Comparison of ENCODE assay signal across 10 cellular contexts in the genomic region with DNA sequence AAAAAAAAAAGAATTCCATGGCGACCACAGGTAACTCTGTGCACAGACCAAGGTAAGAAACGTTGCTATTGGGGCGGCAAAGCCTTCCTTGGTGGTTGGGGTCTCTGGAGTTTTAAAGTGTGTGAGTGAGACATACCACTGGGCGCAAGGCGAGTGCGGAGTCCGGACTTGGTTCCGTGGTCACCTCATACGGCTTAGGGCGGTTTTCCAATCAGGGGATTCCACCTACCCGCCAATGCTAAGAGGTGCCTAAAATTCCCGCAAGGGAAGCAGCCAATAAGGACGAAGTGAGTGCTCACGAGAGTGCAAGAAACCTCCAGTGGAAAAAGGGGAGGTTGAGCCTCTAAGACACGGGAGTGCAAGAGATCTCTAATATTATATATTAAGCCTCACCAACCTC.
DNase-seq lines count a peak whose midpoint lies in the region; ATAC-seq, FAIRE-seq and TF ChIP-seq lines count a peak whose summit lies in the region.
"Had no signal": no experiment of that assay in that cellular context is flagged by ENCODE, and none has a peak within 500 bp of the region (broad histone marks: within the 10 kb centered on the region; RNA-seq: fewer than 3 reads in every experiment).

No MANE protein-coding gene starts in this region.

- H3K4me1 Mint-ChIP-seq in central memory CD8-positive, alpha-beta T cell = peaks cover 22% of the 10 kb centered on the region
- H3K4me1 Mint-ChIP-seq in mesothelial cell of epicardium = peaks cover 15% of the 10 kb centered on the region

- H3K4me3 Mint-ChIP-seq in central memory CD8-positive, alpha-beta T cell = peak overlapping the region; percentile 90
- H3K4me3 Mint-ChIP-seq in mesothelial cell of epicardium = peak overlapping the region; percentile 98

- H3K27me3 Mint-ChIP-seq in central memory CD8-positive, alpha-beta T cell = peaks cover 22% of the 10 kb centered on the region
- no peaks in the 10 kb centered on the region for H3K27me3 Mint-ChIP-seq in mesothelial cell of epicardium (ENCODE audit: low read depth)

- ATAC-seq in A549 (no peak), HG02642 (IDR thresholded peaks at IDR 0.05; ENCODE audit: poor library complexity, unreplicated experiment) (no peak), GM21737 (IDR thresholded peaks at IDR 0.05; ENCODE audit: unreplicated experiment) (no peak)
- ATAC-seq in central memory CD8-positive, alpha-beta T cell (replicated peaks; ENCODE audit: extremely low read depth, poor library complexity, severe bottlenecking) = no peak

- TF ChIP-seq CTCF in A549 (IDR thresholded peaks at IDR 0.05) (no peak), mesothelial cell of epicardium (IDR thresholded peaks at IDR 0.05; ENCODE audit: unreplicated experiment) (no peak), GM20000 (IDR thresholded peaks at IDR 0.05; ENCODE audit: extremely low read depth, missing control alignments) (no peak)

- peak overlapping the region; percentile 79 to 94 for H3K27ac ChIP-seq in A549

- H3K27ac Mint-ChIP-seq in central memory CD8-positive, alpha-beta T cell (ENCODE audit: low read depth) = no peak overlapping the region
- peak overlapping the region; percentile 99 for H3K27ac Mint-ChIP-seq in mesothelial cell of epicardium

- TF ChIP-seq RAD21 in A549 (conservative IDR thresholded peaks at IDR 0.05 in 1 of 2, IDR thresholded peaks at IDR 0.05 in 1 of 2) = no peak

- CTCF ChIA-PET in A549 (lab: Yijun Ruan, JAX) (interaction anchor here (3.2 kb wide), 1 partner anchor 618 kb away, joined by 12 read pairs; no protein-coding TSS in a partner anchor), HEK293T (lab: Yijun Ruan, JAX) (no interaction called here)

- no peak for FAIRE-seq in A549 (lab: Jason Lieb, UNC)
- FAIRE-seq: pancreas had no signal

- no peak for TF ChIP-seq EP300 in A549 (IDR thresholded peaks at IDR 0.05)

- H3K4me3 ChIP-seq in A549 = peak overlapping the region; percentile 79

- no peaks in the 10 kb centered on the region for H3K9me3 ChIP-seq in A549
- H3K9me3 ChIP-seq: pancreas had no signal

- WGBS in A549 (ENCODE audit: missing lambda C conversion rate) = 66% methylated on average over 15 of the region's 15 CpGs

- H3K4me1 ChIP-seq in A549 = no peaks in the 10 kb centered on the region
- H3K4me1 ChIP-seq: pancreas had no signal

- H3K4me2 ChIP-seq in A549 = peak overlapping the region; percentile 83

- H3K36me3 Mint-ChIP-seq in central memory CD8-positive, alpha-beta T cell (ENCODE audit: insufficient read depth) = peaks cover 35% of the 10 kb centered on the region
- peaks cover 18% of the 10 kb centered on the region for H3K36me3 Mint-ChIP-seq in mesothelial cell of epicardium

- no peak for TF ChIP-seq POLR2A in A549 (IDR thresholded peaks at IDR 0.05; ENCODE audit: low read length)

- POLR2A ChIA-PET in A549 (lab: Yijun Ruan, JAX) (no interaction called here), HEK293T (lab: Yijun Ruan, JAX) (interaction anchor here (0.9 to 3.0 kb wide), 2 partner anchors 9 to 117 kb away, joined by 3 to 14 read pairs; no protein-coding TSS in a partner anchor)

- DNase-seq in A549 (ENCODE audit: low read depth in 1 of 2, low spot score in 1 of 2) = no peak
- no peak for DNase-seq in HEK293T (ENCODE audit: extremely low spot score)
- no peak for DNase-seq in central memory CD8-positive, alpha-beta T cell (ENCODE audit: low spot score in 2 of 2)
- DNase-seq in mesothelial cell of epicardium (ENCODE audit: low spot score in 2 of 2, unreplicated experiment in 2 of 2) = no peak
- DNase-seq in GM20000 (ENCODE audit: low spot score) = no peak
- no peak for DNase-seq in OCI-M1 (lab: John Stamatoyannopoulos, UW)
- DNase-seq: NCI-H1092 had no signal

- no peaks in the 10 kb centered on the region for H3K9me3 Mint-ChIP-seq in central memory CD8-positive, alpha-beta T cell
- H3K9me3 Mint-ChIP-seq in mesothelial cell of epicardium = peaks cover 38% of the 10 kb centered on the region

TF ChIP-seq in A549, 52 proteins besides CTCF, POLR2A, EP300 and RAD21:
- TF ChIP-seq NPAS2 (CRISPR knock-in tag; IDR thresholded peaks at IDR 0.05; ENCODE audit: borderline replicate concordance) (no peak), FOXS1 (CRISPR knock-in tag; IDR thresholded peaks at IDR 0.05) (no peak), RFX5 (IDR thresholded peaks at IDR 0.05) (no peak), FOSB (CRISPR knock-in tag; IDR thresholded peaks at IDR 0.05) (no peak), HDAC2 (IDR thresholded peaks at IDR 0.05) (no peak), HOXA7 (CRISPR knock-in tag; IDR thresholded peaks at IDR 0.05) (no peak), CHD4 (IDR thresholded peaks at IDR 0.05; ENCODE audit: borderline replicate concordance) (no peak), CBX8 (IDR thresholded peaks at IDR 0.05) (no peak), ESRRA (IDR thresholded peaks at IDR 0.05; ENCODE audit: borderline replicate concordance, low read length) (no peak), HOXB5 (CRISPR knock-in tag; IDR thresholded peaks at IDR 0.05) (no peak), RCOR1 (IDR thresholded peaks at IDR 0.05; ENCODE audit: low read depth, low read length) (no peak), GATA3 (IDR thresholded peaks at IDR 0.05; ENCODE audit: borderline replicate concordance) (no peak), ZSCAN20 (CRISPR knock-in tag; IDR thresholded peaks at IDR 0.05) (no peak)
- TF ChIP-seq, protein P1, sequence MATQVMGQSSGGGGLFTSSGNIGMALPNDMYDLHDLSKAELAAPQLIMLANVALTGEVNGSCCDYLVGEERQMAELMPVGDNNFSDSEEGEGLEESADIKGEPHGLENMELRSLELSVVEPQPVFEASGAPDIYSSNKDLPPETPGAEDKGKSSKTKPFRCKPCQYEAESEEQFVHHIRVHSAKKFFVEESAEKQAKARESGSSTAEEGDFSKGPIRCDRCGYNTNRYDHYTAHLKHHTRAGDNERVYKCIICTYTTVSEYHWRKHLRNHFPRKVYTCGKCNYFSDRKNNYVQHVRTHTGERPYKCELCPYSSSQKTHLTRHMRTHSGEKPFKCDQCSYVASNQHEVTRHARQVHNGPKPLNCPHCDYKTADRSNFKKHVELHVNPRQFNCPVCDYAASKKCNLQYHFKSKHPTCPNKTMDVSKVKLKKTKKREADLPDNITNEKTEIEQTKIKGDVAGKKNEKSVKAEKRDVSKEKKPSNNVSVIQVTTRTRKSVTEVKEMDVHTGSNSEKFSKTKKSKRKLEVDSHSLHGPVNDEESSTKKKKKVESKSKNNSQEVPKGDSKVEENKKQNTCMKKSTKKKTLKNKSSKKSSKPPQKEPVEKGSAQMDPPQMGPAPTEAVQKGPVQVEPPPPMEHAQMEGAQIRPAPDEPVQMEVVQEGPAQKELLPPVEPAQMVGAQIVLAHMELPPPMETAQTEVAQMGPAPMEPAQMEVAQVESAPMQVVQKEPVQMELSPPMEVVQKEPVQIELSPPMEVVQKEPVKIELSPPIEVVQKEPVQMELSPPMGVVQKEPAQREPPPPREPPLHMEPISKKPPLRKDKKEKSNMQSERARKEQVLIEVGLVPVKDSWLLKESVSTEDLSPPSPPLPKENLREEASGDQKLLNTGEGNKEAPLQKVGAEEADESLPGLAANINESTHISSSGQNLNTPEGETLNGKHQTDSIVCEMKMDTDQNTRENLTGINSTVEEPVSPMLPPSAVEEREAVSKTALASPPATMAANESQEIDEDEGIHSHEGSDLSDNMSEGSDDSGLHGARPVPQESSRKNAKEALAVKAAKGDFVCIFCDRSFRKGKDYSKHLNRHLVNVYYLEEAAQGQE (IDR thresholded peaks at IDR 0.05) = no peak
TF ChIP-seq in A549: peak in this region for 0.

TF ChIP-seq in HEK293T, 16 proteins besides CTCF, POLR2A, EP300 and RAD21:
- TF ChIP-seq ZNF384 (IDR thresholded peaks at IDR 0.05) = peak; percentile 41; the same call in 1 of the 2 replicates
- TF ChIP-seq ARNT (IDR thresholded peaks at IDR 0.05) = no peak
